ENCODE assay signal across 8 cellular contexts in the genomic region with DNA sequence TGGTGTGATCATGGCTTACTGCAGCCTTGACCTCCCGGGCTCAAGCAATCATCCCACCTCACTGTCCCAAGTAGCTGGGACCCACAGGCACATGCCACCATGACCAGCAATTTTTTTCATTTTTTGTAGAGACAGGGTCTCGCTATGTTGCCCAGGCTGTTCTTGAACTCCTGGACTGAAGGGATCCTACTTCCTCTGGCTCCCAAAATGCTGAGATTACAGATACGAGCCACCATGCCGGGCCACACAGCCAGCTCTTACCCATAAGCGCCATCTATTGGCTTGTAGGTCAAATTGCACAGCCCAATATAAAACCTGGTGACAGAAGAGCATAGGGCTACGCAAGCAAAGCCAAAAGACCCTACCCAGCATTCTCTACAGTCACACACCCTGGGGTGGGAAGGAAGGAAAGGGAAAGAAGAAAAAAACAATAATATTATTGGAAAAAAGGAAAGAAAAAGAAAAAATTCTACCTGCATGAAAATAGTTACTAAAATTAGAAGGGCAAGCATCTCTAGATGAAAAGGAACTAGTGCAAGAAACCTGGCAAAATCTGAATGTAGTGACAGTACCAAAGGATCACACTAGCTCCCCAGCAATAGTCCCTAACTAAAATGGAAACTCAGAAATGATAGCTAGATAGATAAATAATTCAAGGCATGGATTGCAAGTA. TPM values are rescaled to one million over a fixed set of nuclear protein-coding genes. Genes with fewer than 3 reads are reported as not detected.
DNase-seq lines count a peak whose midpoint lies in the region; ATAC-seq, FAIRE-seq and TF ChIP-seq lines count a peak whose summit lies in the region.

No MANE protein-coding gene starts in this region.

- ATAC-seq in HG02885 (IDR thresholded peaks at IDR 0.05; ENCODE audit: poor library complexity, unreplicated experiment) (peak; percentile 95), HG03135 (IDR thresholded peaks at IDR 0.05; ENCODE audit: unreplicated experiment) (no peak)
- peak; percentile 55 to 62 for ATAC-seq in activated naive CD4-positive, alpha-beta T cell treated with anti-CD3 and anti-CD28 coated beads, Interleukin-2, amount 50 U/mL, for 72 hours
- peak; percentile 57 for ATAC-seq in stimulated activated memory B cell treated with anti-CD40 and anti-IgM and Interleukin-4, amounts not matched to agents 10 μg/mL and 1 μg/mL and 100 μg/mL, for 72 hours

- no peaks in the 10 kb centered on the region for H3K36me3 Mint-ChIP-seq in activated naive CD4-positive, alpha-beta T cell treated with anti-CD3 and anti-CD28 coated beads, Interleukin-2, amount 50 U/mL, for 72 hours
- no peaks in the 10 kb centered on the region for H3K36me3 Mint-ChIP-seq in stimulated activated memory B cell treated with anti-CD40 and anti-IgM and Interleukin-4, amounts not matched to agents 10 μg/mL and 1 μg/mL and 100 μg/mL, for 72 hours

- no peak overlapping the region for H3K27ac Mint-ChIP-seq in activated naive CD4-positive, alpha-beta T cell treated with anti-CD3 and anti-CD28 coated beads, Interleukin-2, amount 50 U/mL, for 72 hours
- no peak overlapping the region for H3K27ac Mint-ChIP-seq in stimulated activated memory B cell treated with anti-CD40 and anti-IgM and Interleukin-4, amounts not matched to agents 10 μg/mL and 1 μg/mL and 100 μg/mL, for 72 hours

- FAIRE-seq in GM12891 (lab: Jason Lieb, UNC) = peak; percentile 77

- H3K4me3 Mint-ChIP-seq in stimulated activated memory B cell treated with anti-CD40 and anti-IgM and Interleukin-4, amounts not matched to agents 10 μg/mL and 1 μg/mL and 100 μg/mL, for 72 hours = no peak overlapping the region

- TF ChIP-seq POLR2A in GM12891 (IDR thresholded peaks at IDR 0.05; ENCODE audit: low read depth, low read length) = no peak

- DNase-seq in AG09319 (ENCODE audit: extremely low read depth, low read depth) (no peak), GM12891 (ENCODE audit: insufficient read length, low spot score) (peak; percentile 14), NCI-H345 treated with DMSO at 0.1 percent for 48 hours (lab: John Stamatoyannopoulos, UW; ENCODE audit: unreplicated experiment) (peak; percentile 21), iPS DF 4.7 (ENCODE audit: extremely low read depth, low spot score) (peak; percentile 66)
- DNase-seq in activated naive CD4-positive, alpha-beta T cell treated with anti-CD3 and anti-CD28 coated beads, Interleukin-2, amount 50 U/mL, for 72 hours (ENCODE audit: low spot score in 2 of 2) = peak in 1 of 2 donors; percentile 24

- no peaks in the 10 kb centered on the region for H3K9me3 Mint-ChIP-seq in activated naive CD4-positive, alpha-beta T cell treated with anti-CD3 and anti-CD28 coated beads, Interleukin-2, amount 50 U/mL, for 72 hours
- no peaks in the 10 kb centered on the region for H3K9me3 Mint-ChIP-seq in stimulated activated memory B cell treated with anti-CD40 and anti-IgM and Interleukin-4, amounts not matched to agents 10 μg/mL and 1 μg/mL and 100 μg/mL, for 72 hours

- peak; percentile 87 for TF ChIP-seq CTCF in AG09319 (IDR thresholded peaks at IDR 0.05; ENCODE audit: low read depth, low read length)

- H3K27me3 Mint-ChIP-seq in stimulated activated memory B cell treated with anti-CD40 and anti-IgM and Interleukin-4, amounts not matched to agents 10 μg/mL and 1 μg/mL and 100 μg/mL, for 72 hours = peaks cover 26% of the 10 kb centered on the region

- H3K4me1 Mint-ChIP-seq in stimulated activated memory B cell treated with anti-CD40 and anti-IgM and Interleukin-4, amounts not matched to agents 10 μg/mL and 1 μg/mL and 100 μg/mL, for 72 hours = peaks cover 4% of the 10 kb centered on the region

TF ChIP-seq in GM12891, 5 proteins besides CTCF, POLR2A, EP300 and RAD21:
- TF ChIP-seq TAF1 (IDR thresholded peaks at IDR 0.05; ENCODE audit: low read depth, low read length) = no peak
- no peak for TF ChIP-seq POLR2AphosphoS5 (IDR thresholded peaks at IDR 0.05; ENCODE audit: low read depth, low read length)
- TF ChIP-seq POU2F2 (IDR thresholded peaks at IDR 0.05; ENCODE audit: low read depth, low read length) = no peak
- TF ChIP-seq SPI1 (IDR thresholded peaks at IDR 0.05; ENCODE audit: low read depth, low read length) = no peak
- TF ChIP-seq PAX5 (IDR thresholded peaks at IDR 0.05; ENCODE audit: insufficient read depth, low read length, severe bottlenecking) = no peak
TF ChIP-seq in GM12891: peak in this region for 0.

RNA-seq across cellular contexts. Expression of a gene that starts 29.4 kb away (rescaled TPM):
- polyA plus RNA-seq in GM12891 (2012; ENCODE audit: low read depth, missing spikeins) = 0.06 TPM
- not detected for total RNA-seq in activated naive CD4-positive, alpha-beta T cell treated with anti-CD3 and anti-CD28 coated beads, Interleukin-2, amount 50 U/mL, for 72 hours
